ENCODE assay signal across 9 cellular contexts in genomic region chr9:127915325-127915752, GRCh38. TPM values are rescaled to one million over a fixed set of nuclear protein-coding genes. Genes with fewer than 3 reads are reported as not detected.
A peak's percentile ranks its signal among the peaks of the same experiment; 100 is the strongest.
DNase-seq lines count a peak whose midpoint lies in the region; ATAC-seq, FAIRE-seq and TF ChIP-seq lines count a peak whose summit lies in the region.
"Had no signal": no experiment of that assay in that cellular context is flagged by ENCODE, and none has a peak within 500 bp of the region (broad histone marks: within the 10 kb centered on the region; RNA-seq: fewer than 3 reads in every experiment).

No MANE protein-coding gene starts in this region.

- H3K9me3 Mint-ChIP-seq in activated CD4-positive, alpha-beta memory T cell treated with anti-CD3 and anti-CD28 coated beads, Interleukin-2, amount 10 ng/mL, durations not matched to agents 7 days and 5 days: no peaks in the 10 kb centered on the region
- H3K9me3 Mint-ChIP-seq in HFFc6: no peaks in the 10 kb centered on the region

- no peak overlapping the region for H3K9ac ChIP-seq in kidney (ENCODE audit: low read length in 2 of 2)

- DNase-seq in left ventricle myocardium inferior: no peak
- no peak for DNase-seq in left ventricle myocardium superior
- no peak for DNase-seq in activated CD4-positive, alpha-beta memory T cell treated with anti-CD3 and anti-CD28 coated beads, Interleukin-2, amount 10 ng/mL, durations not matched to agents 7 days and 5 days
- DNase-seq in kidney: peak; percentile 76
- peak; percentile 68 for DNase-seq in transverse colon
- DNase-seq in GOT3 (lab: John Stamatoyannopoulos, UW): no peak
- no peak for DNase-seq in HFFc6
- DNase-seq: NCI-H1092 had no signal

- TF ChIP-seq CTCF in left ventricle myocardium inferior (IDR thresholded peaks at IDR 0.05; ENCODE audit: borderline replicate concordance) (no peak), kidney (IDR thresholded peaks at IDR 0.05; ENCODE audit: borderline replicate concordance, extremely low read depth, insufficient read depth) (no peak), transverse colon (IDR thresholded peaks at IDR 0.05) (no peak), HFFc6 (IDR thresholded peaks at IDR 0.05) (no peak)

- H3K27me3 ChIP-seq in left ventricle myocardium inferior (ENCODE audit: low read depth) (no peaks in the 10 kb centered on the region), transverse colon (no peaks in the 10 kb centered on the region)

- no peak for ATAC-seq in left ventricle myocardium superior
- no peak for ATAC-seq in GM18498 (IDR thresholded peaks at IDR 0.05; ENCODE audit: unreplicated experiment)

- H3K36me3 Mint-ChIP-seq in activated CD4-positive, alpha-beta memory T cell treated with anti-CD3 and anti-CD28 coated beads, Interleukin-2, amount 10 ng/mL, durations not matched to agents 7 days and 5 days (ENCODE audit: low read depth): peaks cover 26% of the 10 kb centered on the region
- H3K36me3 Mint-ChIP-seq in HFFc6 (ENCODE audit: low read depth): peaks cover 7% of the 10 kb centered on the region

- TF ChIP-seq POLR2A in transverse colon (IDR thresholded peaks at IDR 0.05): no peak

- intact Hi-C loops in left ventricle myocardium inferior (cut with micrococcal nuclease): no loop called here
- intact Hi-C loops in left ventricle myocardium superior (cut with micrococcal nuclease): no loop called here
- intact Hi-C loops in kidney (cut with DNase I): no loop called here
- intact Hi-C loops in transverse colon (cut with DNase I; ENCODE audit: low total_unique reads): no loop called here

- no peaks in the 10 kb centered on the region for H3K27me3 Mint-ChIP-seq in activated CD4-positive, alpha-beta memory T cell treated with anti-CD3 and anti-CD28 coated beads, Interleukin-2, amount 10 ng/mL, durations not matched to agents 7 days and 5 days
- H3K27me3 Mint-ChIP-seq in HFFc6 (ENCODE audit: insufficient read depth): no peaks in the 10 kb centered on the region

- no peak overlapping the region for H3K27ac ChIP-seq in left ventricle myocardium inferior (replicated peaks)
- H3K27ac ChIP-seq in kidney (ENCODE audit: low read depth in 2 of 2, low read length in 2 of 2): peak overlapping the region in 1 of 2 donors; percentile 37
- peak overlapping the region; percentile 58 to 84 (median 71) for H3K27ac ChIP-seq in transverse colon

- peak overlapping the region; percentile 72 for H3K4me3 Mint-ChIP-seq in activated CD4-positive, alpha-beta memory T cell treated with anti-CD3 and anti-CD28 coated beads, Interleukin-2, amount 10 ng/mL, durations not matched to agents 7 days and 5 days
- no peak overlapping the region for H3K4me3 Mint-ChIP-seq in HFFc6

- WGBS in transverse colon (ENCODE audit: low coverage in 1 of 2), 2 donors: 46% methylated on average over 5 of the region's 5 CpGs; no CpG with 5 or more reads in 1 of the 2 donors

- POLR2A ChIA-PET in activated CD4-positive, alpha-beta memory T cell treated with anti-CD3 and anti-CD28 coated beads, Interleukin-2, amount 10 ng/mL, durations not matched to agents 7 days and 5 days (lab: Charles Lee): interaction anchor here (0.7 to 5.3 kb wide), 8 partner anchors 10 to 465 kb away, joined by 3 to 69 read pairs (median 5); partner anchors contain the start of genes CDK9, PIP5KL1 and ST6GALNAC6

- H3K4me1 Mint-ChIP-seq in activated CD4-positive, alpha-beta memory T cell treated with anti-CD3 and anti-CD28 coated beads, Interleukin-2, amount 10 ng/mL, durations not matched to agents 7 days and 5 days: peaks cover 69% of the 10 kb centered on the region
- H3K4me1 Mint-ChIP-seq in HFFc6 (ENCODE audit: low read depth): peaks cover 55% of the 10 kb centered on the region

- no peaks in the 10 kb centered on the region for H3K9me3 ChIP-seq in left ventricle myocardium inferior (replicated peaks)
- H3K9me3 ChIP-seq in kidney (ENCODE audit: control insufficient read depth in 1 of 2, low read length in 2 of 2): no peaks in the 10 kb centered on the region
- no peaks in the 10 kb centered on the region for H3K9me3 ChIP-seq in transverse colon

- peaks cover 31% of the 10 kb centered on the region for H3K36me3 ChIP-seq in left ventricle myocardium inferior
- no peaks in the 10 kb centered on the region for H3K36me3 ChIP-seq in kidney (ENCODE audit: control insufficient read depth in 1 of 2, insufficient read depth in 2 of 2, low read length in 2 of 2)
- H3K36me3 ChIP-seq in transverse colon: no peaks in the 10 kb centered on the region

- CTCF ChIA-PET in activated CD4-positive, alpha-beta memory T cell treated with anti-CD3 and anti-CD28 coated beads, Interleukin-2, amount 10 ng/mL, durations not matched to agents 7 days and 5 days (lab: Charles Lee): interaction anchor here (1.5 to 3.1 kb wide), 2 partner anchors 9 to 181 kb away, joined by 3 to 25 read pairs; partner anchors contain the start of gene TOR2A

- FAIRE-seq in kidney (lab: Jason Lieb, UNC): no peak

- H3K27ac Mint-ChIP-seq in activated CD4-positive, alpha-beta memory T cell treated with anti-CD3 and anti-CD28 coated beads, Interleukin-2, amount 10 ng/mL, durations not matched to agents 7 days and 5 days: peak overlapping the region; percentile 61
- H3K27ac Mint-ChIP-seq in HFFc6: no peak overlapping the region

- H3K4me1 ChIP-seq in left ventricle myocardium inferior (peaks cover 54% of the 10 kb centered on the region), kidney (ENCODE audit: control insufficient read depth in 1 of 2, insufficient read depth in 1 of 2, low read depth in 1 of 2, low read length in 2 of 2) (peaks cover 0 to 20% of the 10 kb centered on the region in 2 donors), transverse colon (peaks cover 31 to 78% (median 58%) of the 10 kb centered on the region in 4 donors)

- in situ Hi-C loops in transverse colon (cut with MboI; ENCODE audit: low pct_ligation_motif_present in 1 of 4, low pct_unique_long_range_greater_than_20kb in 1 of 4, low sequenced_read_pairs in 3 of 4): loop anchor here in 3 of 4 donors (25.0 kb wide), 2 partner anchors 128 to 328 kb away; partner anchors contain the start of genes CDK9 (in 1 of the 3) and SH2D3C (in 1 of the 3)

- TF ChIP-seq EP300 in transverse colon (IDR thresholded peaks at IDR 0.05; ENCODE audit: low read depth): no peak

- H3K4me3 ChIP-seq in left ventricle myocardium inferior: peak overlapping the region; percentile 84
- no peak overlapping the region for H3K4me3 ChIP-seq in kidney (ENCODE audit: low read length in 2 of 2)
- H3K4me3 ChIP-seq in transverse colon: peak overlapping the region in 1 of 4 donors; percentile 54

RNA-seq across cellular contexts. Expression of gene ST6GALNAC4, which starts 1.5 kb away (rescaled TPM):
- total RNA-seq in left ventricle myocardium inferior: 31.3 TPM
- total RNA-seq in left ventricle myocardium superior: 28.5 TPM
- total RNA-seq in activated CD4-positive, alpha-beta memory T cell treated with anti-CD3 and anti-CD28 coated beads, Interleukin-2, amount 10 ng/mL, durations not matched to agents 7 days and 5 days: 10 to 100 TPM; 19.4 to 21.5 TPM
- total RNA-seq in kidney: 31.4 TPM
- polyA plus RNA-seq in kidney (ENCODE audit: insufficient read depth, low read depth, low replicate concordance): 31.6 TPM
- 10 to 100 TPM; 16.7 to 66.1 (median 47.3) TPM for total RNA-seq in transverse colon
- total RNA-seq in HFFc6 (2021; fragmentation: NEBNext Ultra II Directional; extraction: Animal tissue kit (Norgen Biotek cat#: 25700)): 10 to 100 TPM; 22.9 to 33.4 (median 27.7) TPM

RNA-seq across cellular contexts. Expression of gene PIP5KL1, which starts 15.2 kb away (rescaled TPM):
- total RNA-seq in left ventricle myocardium inferior: 0.85 TPM
- not detected for total RNA-seq in left ventricle myocardium superior
- 1 to 10 TPM; 1.5 to 1.9 TPM for total RNA-seq in activated CD4-positive, alpha-beta memory T cell treated with anti-CD3 and anti-CD28 coated beads, Interleukin-2, amount 10 ng/mL, durations not matched to agents 7 days and 5 days
- 3.0 TPM for total RNA-seq in kidney
- 4.3 TPM for polyA plus RNA-seq in kidney (ENCODE audit: insufficient read depth, low read depth, low replicate concordance)
- total RNA-seq in transverse colon: 1 to 10 TPM in 1 of 4 donors, not detected in 3; 4.6 TPM
- total RNA-seq in HFFc6 (2021; fragmentation: NEBNext Ultra II Directional; extraction: Animal tissue kit (Norgen Biotek cat#: 25700)): 1 to 10 TPM; 1.7 to 3.1 (median 2.1) TPM

RNA-seq across cellular contexts. Expression of gene ST6GALNAC6, which starts 15.9 kb away (rescaled TPM):
- total RNA-seq in left ventricle myocardium inferior: 48.4 TPM
- total RNA-seq in left ventricle myocardium superior: 50.5 TPM
- total RNA-seq in activated CD4-positive, alpha-beta memory T cell treated with anti-CD3 and anti-CD28 coated beads, Interleukin-2, amount 10 ng/mL, durations not matched to agents 7 days and 5 days: 100 to 1,000 TPM; 141 to 146 TPM
- total RNA-seq in kidney: 74.6 TPM
- polyA plus RNA-seq in kidney (ENCODE audit: insufficient read depth, low read depth, low replicate concordance): 75.0 TPM
- 10 to 100 TPM; 41.0 to 80.4 (median 75.7) TPM for total RNA-seq in transverse colon
- total RNA-seq in HFFc6 (2021; fragmentation: NEBNext Ultra II Directional; extraction: Animal tissue kit (Norgen Biotek cat#: 25700)): 10 to 100 TPM; 29.3 to 40.6 (median 34.2) TPM

RNA-seq across cellular contexts. Expression of gene DPM2, which starts 22.3 kb away (rescaled TPM):
- total RNA-seq in left ventricle myocardium inferior (14.0 TPM), left ventricle myocardium superior (11.1 TPM), kidney (42.8 TPM), transverse colon (100 to 1,000 TPM in 1 of 4 donors, 10 to 100 TPM in 3; 20.6 to 249 (median 26.3) TPM)
- 10 to 100 TPM; 48.2 TPM for total RNA-seq in activated CD4-positive, alpha-beta memory T cell treated with anti-CD3 and anti-CD28 coated beads, Interleukin-2, amount 10 ng/mL, durations not matched to agents 7 days and 5 days
- polyA plus RNA-seq in kidney (ENCODE audit: insufficient read depth, low read depth, low replicate concordance): 70.0 TPM
- total RNA-seq in HFFc6 (2021; fragmentation: NEBNext Ultra II Directional; extraction: Animal tissue kit (Norgen Biotek cat#: 25700)): 10 to 100 TPM; 42.5 to 49.6 (median 47.1) TPM

RNA-seq across cellular contexts. Expression of gene AK1, which starts 37.9 kb away (rescaled TPM):
- total RNA-seq in left ventricle myocardium inferior: 844 TPM
- 853 TPM for total RNA-seq in left ventricle myocardium superior
- 10 to 100 TPM; 80.9 to 81.9 TPM for total RNA-seq in activated CD4-positive, alpha-beta memory T cell treated with anti-CD3 and anti-CD28 coated beads, Interleukin-2, amount 10 ng/mL, durations not matched to agents 7 days and 5 days
- 77.9 TPM for total RNA-seq in kidney
- 185 TPM for polyA plus RNA-seq in kidney (ENCODE audit: insufficient read depth, low read depth, low replicate concordance)
- total RNA-seq in transverse colon: 100 to 1,000 TPM in 1 of 4 donors, 10 to 100 TPM in 3; 24.7 to 110 (median 62.4) TPM
- total RNA-seq in HFFc6 (2021; fragmentation: NEBNext Ultra II Directional; extraction: Animal tissue kit (Norgen Biotek cat#: 25700)): 100 to 1,000 TPM; 109 to 130 (median 124) TPM

Comparison
In these comparisons a context has a peak if more than half of its experiments do, and no peak if none do; other contexts are left out.
1. DNase-seq: peak in kidney (single experiment) and transverse colon (single experiment); none in left ventricle myocardium inferior (single experiment), left ventricle myocardium superior (single experiment), activated CD4-positive, alpha-beta memory T cell treated with anti-CD3 and anti-CD28 coated beads, Interleukin-2, amount 10 ng/mL, durations not matched to agents 7 days and 5 days (single experiment), GOT3 (single experiment) and HFFc6 (single experiment).